Comparison of ENCODE assay signal across 18 cellular contexts in the genomic region with DNA sequence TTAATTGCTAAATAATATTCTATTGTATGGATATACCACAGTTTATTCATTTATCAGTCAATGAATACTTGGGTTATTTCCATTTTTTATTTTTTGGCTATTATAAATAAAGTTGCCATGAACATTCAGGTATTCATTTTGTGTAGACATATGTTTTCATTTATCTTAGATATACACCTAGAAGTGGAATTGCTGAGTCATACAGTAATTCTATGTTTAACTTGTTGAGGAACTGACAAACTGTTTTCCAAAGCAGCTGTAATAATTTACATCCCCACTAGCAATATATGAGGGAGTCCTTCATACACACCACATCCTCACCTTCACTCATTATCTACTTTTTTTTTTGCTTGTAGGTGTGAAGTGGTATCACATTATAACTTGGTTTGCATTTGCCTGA.
A peak's percentile ranks its signal among the peaks of the same experiment; 100 is the strongest.
DNase-seq lines count a peak whose midpoint lies in the region; ATAC-seq, FAIRE-seq and TF ChIP-seq lines count a peak whose summit lies in the region.
"Had no signal": no experiment of that assay in that cellular context is flagged by ENCODE, and none has a peak within 500 bp of the region (broad histone marks: within the 10 kb centered on the region; RNA-seq: fewer than 3 reads in every experiment).

No MANE protein-coding gene starts in this region.

- no peak for TF ChIP-seq POLR2A in K562 (conservative IDR thresholded peaks at IDR 0.05)

- no peak for TF ChIP-seq CTCF in cardiac muscle cell (IDR thresholded peaks at IDR 0.05; ENCODE audit: low read depth, low read length)
- TF ChIP-seq CTCF in left ventricle myocardium inferior (IDR thresholded peaks at IDR 0.05; ENCODE audit: borderline replicate concordance): no peak
- no peak for TF ChIP-seq CTCF in HEK293 (tag by site-specific recombination; IDR thresholded peaks at IDR 0.05)
- TF ChIP-seq CTCF in K562 (IDR thresholded peaks at IDR 0.05 in 2 of 3, conservative IDR thresholded peaks at IDR 0.05 in 1 of 3; ENCODE audit: insufficient read depth in 2 of 3, low read depth in 1 of 3, low read length in 3 of 3): no peak

- no peak overlapping the region for H3K4me3 Mint-ChIP-seq in activated T-helper 2 cell treated with anti-CD3 and anti-CD28 coated beads, Interferon-gamma antibody, Interleukin-2, Interleukin-4, amounts not matched to agents 10 μg/mL and 5 μg/mL and 100 μg/mL, durations not matched to agents 14 hours and 24 hours and 36 hours (ENCODE audit: low read depth)
- H3K4me3 Mint-ChIP-seq: CD4-positive, alpha-beta memory T cell had no signal

- FAIRE-seq in K562 (lab: Jason Lieb, UNC): no peak
- FAIRE-seq: GM12891, H54 had no signal

- H2AFZ ChIP-seq in K562 (ENCODE audit: low read depth, low read length): no peak overlapping the region

- DNase-seq in cardiac muscle cell (ENCODE audit: low read depth in 1 of 2, low spot score in 1 of 2) (no peak), left ventricle myocardium inferior (no peak), K562 (ENCODE audit: extremely low read depth in 1 of 4, low spot score in 3 of 4) (no peak), retina (no peak)
- DNase-seq in activated T-helper 2 cell treated with anti-CD3 and anti-CD28 coated beads, Interferon-gamma antibody, Interleukin-2, Interleukin-4, amounts not matched to agents 10 μg/mL and 5 μg/mL and 100 μg/mL, durations not matched to agents 14 hours and 24 hours and 36 hours (ENCODE audit: low spot score): no peak
- DNase-seq: 8988T; C1 segment of cervical spinal cord; Calu3; CD4-positive, alpha-beta memory T cell; COR-L47; DMS53; DMS79 treated with DMSO at 0.1 percent for 48 hours; GF-D8; GOT3 had no signal

- H3K9me3 ChIP-seq in cardiac muscle cell (ENCODE audit: low read depth) (no peaks in the 10 kb centered on the region), left ventricle myocardium inferior (replicated peaks) (peaks cover 10% of the 10 kb centered on the region), HEK293 (ENCODE audit: control insufficient read depth, insufficient read depth, low read depth, low read length) (no peaks in the 10 kb centered on the region), K562 (replicated peaks; ENCODE audit: control insufficient read depth, insufficient read depth, low read depth, low read length) (no peaks in the 10 kb centered on the region)
- H3K9me3 ChIP-seq: HAP-1 had no signal

- no peak for TF ChIP-seq EP300 in K562 (IDR thresholded peaks at IDR 0.05; ENCODE audit: low read length)

- H3K4me3 ChIP-seq in cardiac muscle cell: no peak overlapping the region
- no peak overlapping the region for H3K4me3 ChIP-seq in left ventricle myocardium inferior
- H3K4me3 ChIP-seq in HEK293 (ENCODE audit: low read depth, low read length): no peak overlapping the region
- no peak overlapping the region for H3K4me3 ChIP-seq in K562
- H3K4me3 ChIP-seq: HAP-1 had no signal

- H3K4me1 ChIP-seq in cardiac muscle cell (ENCODE audit: low read depth): peaks cover 15% of the 10 kb centered on the region
- peaks cover 7% of the 10 kb centered on the region for H3K4me1 ChIP-seq in left ventricle myocardium inferior
- no peaks in the 10 kb centered on the region for H3K4me1 ChIP-seq in HEK293 (ENCODE audit: control insufficient read depth, insufficient read depth, low read length)
- H3K4me1 ChIP-seq in K562 (replicated peaks in 1 of 2; ENCODE audit: control insufficient read depth in 2 of 2, insufficient read depth in 2 of 2, low read length in 2 of 2): no peaks in the 10 kb centered on the region
- H3K4me1 ChIP-seq: HAP-1 had no signal

- no peaks in the 10 kb centered on the region for H3K4me1 Mint-ChIP-seq in activated T-helper 2 cell treated with anti-CD3 and anti-CD28 coated beads, Interferon-gamma antibody, Interleukin-2, Interleukin-4, amounts not matched to agents 10 μg/mL and 5 μg/mL and 100 μg/mL, durations not matched to agents 14 hours and 24 hours and 36 hours (ENCODE audit: low read depth)
- H3K4me1 Mint-ChIP-seq: CD4-positive, alpha-beta memory T cell had no signal

- no peak for ATAC-seq in K562

- peak overlapping the region; percentile 53 for H3K27ac ChIP-seq in cardiac muscle cell
- H3K27ac ChIP-seq in left ventricle myocardium inferior (replicated peaks): no peak overlapping the region
- no peak overlapping the region for H3K27ac ChIP-seq in HEK293 (ENCODE audit: extremely low read depth, low read depth, low read length)
- no peak overlapping the region for H3K27ac ChIP-seq in K562 (ENCODE audit: extremely low read depth, low read depth, low read length)

- H3K27ac Mint-ChIP-seq in activated T-helper 2 cell treated with anti-CD3 and anti-CD28 coated beads, Interferon-gamma antibody, Interleukin-2, Interleukin-4, amounts not matched to agents 10 μg/mL and 5 μg/mL and 100 μg/mL, durations not matched to agents 14 hours and 24 hours and 36 hours: no peak overlapping the region
- H3K27ac Mint-ChIP-seq: CD4-positive, alpha-beta memory T cell had no signal

- H3K36me3 Mint-ChIP-seq in activated T-helper 2 cell treated with anti-CD3 and anti-CD28 coated beads, Interferon-gamma antibody, Interleukin-2, Interleukin-4, amounts not matched to agents 10 μg/mL and 5 μg/mL and 100 μg/mL, durations not matched to agents 14 hours and 24 hours and 36 hours (ENCODE audit: low read depth): no peaks in the 10 kb centered on the region
- H3K36me3 Mint-ChIP-seq: CD4-positive, alpha-beta memory T cell had no signal

- in situ Hi-C loops in K562 (cut with MboI): no loop called here

- CTCF ChIA-PET in HEK293 (lab: Yijun Ruan, JAX) (no interaction called here), K562 (lab: Yijun Ruan, JAX; ENCODE audit: low intra/inter-chr PET ratio) (interaction anchor here (0.6 kb wide), 1 partner anchor 1226 kb away, joined by 3 read pairs; no protein-coding TSS in a partner anchor)

- POLR2A ChIA-PET in HEK293 (lab: Yijun Ruan, JAX): no interaction called here
- POLR2A ChIA-PET in K562 (lab: Yijun Ruan, JAX): no interaction called here

- H3K9ac ChIP-seq in K562 (ENCODE audit: insufficient read depth in 1 of 2, low read depth in 2 of 2, low read length in 2 of 2): no peak overlapping the region

- H3K27me3 ChIP-seq in cardiac muscle cell (no peaks in the 10 kb centered on the region), left ventricle myocardium inferior (ENCODE audit: low read depth) (no peaks in the 10 kb centered on the region), K562 (ENCODE audit: control insufficient read depth in 2 of 2, insufficient read depth in 2 of 2, low read length in 2 of 2) (no peaks in the 10 kb centered on the region)

- intact Hi-C loops in left ventricle myocardium inferior (cut with micrococcal nuclease) (no loop called here), K562 (cut with micrococcal nuclease) (no loop called here)
- intact Hi-C loops in activated T-helper 2 cell treated with anti-CD3 and anti-CD28 coated beads, Interferon-gamma antibody, Interleukin-2, Interleukin-4, amounts not matched to agents 10 μg/mL and 5 μg/mL and 100 μg/mL, durations not matched to agents 14 hours and 24 hours and 36 hours (cut with micrococcal nuclease): no loop called here

- peaks cover 52% of the 10 kb centered on the region for H3K36me3 ChIP-seq in cardiac muscle cell
- no peaks in the 10 kb centered on the region for H3K36me3 ChIP-seq in left ventricle myocardium inferior
- H3K36me3 ChIP-seq in HEK293 (ENCODE audit: control insufficient read depth in 2 of 2, insufficient read depth in 1 of 2, low read length in 2 of 2): peaks cover 0 to 3% of the 10 kb centered on the region in 2 experiments; a peak in 1 of 3 replicates
- no peaks in the 10 kb centered on the region for H3K36me3 ChIP-seq in K562 (ENCODE audit: control insufficient read depth, insufficient read depth, low read length)
- H3K36me3 ChIP-seq: HAP-1 had no signal

- no peaks in the 10 kb centered on the region for H3K9me1 ChIP-seq in K562 (ENCODE audit: control insufficient read depth, insufficient read depth, low read length)

- H3K27me3 Mint-ChIP-seq in activated T-helper 2 cell treated with anti-CD3 and anti-CD28 coated beads, Interferon-gamma antibody, Interleukin-2, Interleukin-4, amounts not matched to agents 10 μg/mL and 5 μg/mL and 100 μg/mL, durations not matched to agents 14 hours and 24 hours and 36 hours (ENCODE audit: low read depth): no peaks in the 10 kb centered on the region
- H3K27me3 Mint-ChIP-seq: CD4-positive, alpha-beta memory T cell had no signal

- no peaks in the 10 kb centered on the region for H4K20me1 ChIP-seq in K562 (replicated peaks; ENCODE audit: control insufficient read depth, insufficient read depth, low read length)

- no peak overlapping the region for H3K4me2 ChIP-seq in K562 (ENCODE audit: insufficient read depth, low read length)

- no peak for TF ChIP-seq RAD21 in K562 (CRISPR knock-in tag; conservative IDR thresholded peaks at IDR 0.05 in 1 of 2, IDR thresholded peaks at IDR 0.05 in 1 of 2)

- H3K79me2 ChIP-seq in K562 (ENCODE audit: control insufficient read depth, insufficient read depth, low read length): no peaks in the 10 kb centered on the region

- BruUV-seq in K562 (replicated peaks; lab: Mats Ljungman, UMichigan): no TSS peak

- H3K9me3 Mint-ChIP-seq in activated T-helper 2 cell treated with anti-CD3 and anti-CD28 coated beads, Interferon-gamma antibody, Interleukin-2, Interleukin-4, amounts not matched to agents 10 μg/mL and 5 μg/mL and 100 μg/mL, durations not matched to agents 14 hours and 24 hours and 36 hours: no peaks in the 10 kb centered on the region

TF ChIP-seq in HEK293, 187 proteins besides CTCF, POLR2A, EP300 and RAD21:
- TF ChIP-seq ZNF146 (tag by site-specific recombination; IDR thresholded peaks at IDR 0.05) (0 out of 2 replicates have a peak, but pooled peaks have one; percentile 7), ZSCAN16 (tag by site-specific recombination; IDR thresholded peaks at IDR 0.05) (no peak)

TF ChIP-seq in K562, 482 proteins besides CTCF, POLR2A, EP300 and RAD21:
- TF ChIP-seq ZSCAN29 (IDR thresholded peaks at IDR 0.05) (no peak), NFE2 (IDR thresholded peaks at IDR 0.05; ENCODE audit: low read depth) (0 out of 2 replicates have a peak, but pooled peaks have one; percentile 25), MAFG (tag; conservative IDR thresholded peaks at IDR 0.05) (peak; percentile 48), GABPB1 (CRISPR knock-in tag; IDR thresholded peaks at IDR 0.05) (no peak), CHD2 (IDR thresholded peaks at IDR 0.05; ENCODE audit: low read depth, low read length) (no peak)
